18 cellular contexts compared by ENCODE assay signal in the genomic region with DNA sequence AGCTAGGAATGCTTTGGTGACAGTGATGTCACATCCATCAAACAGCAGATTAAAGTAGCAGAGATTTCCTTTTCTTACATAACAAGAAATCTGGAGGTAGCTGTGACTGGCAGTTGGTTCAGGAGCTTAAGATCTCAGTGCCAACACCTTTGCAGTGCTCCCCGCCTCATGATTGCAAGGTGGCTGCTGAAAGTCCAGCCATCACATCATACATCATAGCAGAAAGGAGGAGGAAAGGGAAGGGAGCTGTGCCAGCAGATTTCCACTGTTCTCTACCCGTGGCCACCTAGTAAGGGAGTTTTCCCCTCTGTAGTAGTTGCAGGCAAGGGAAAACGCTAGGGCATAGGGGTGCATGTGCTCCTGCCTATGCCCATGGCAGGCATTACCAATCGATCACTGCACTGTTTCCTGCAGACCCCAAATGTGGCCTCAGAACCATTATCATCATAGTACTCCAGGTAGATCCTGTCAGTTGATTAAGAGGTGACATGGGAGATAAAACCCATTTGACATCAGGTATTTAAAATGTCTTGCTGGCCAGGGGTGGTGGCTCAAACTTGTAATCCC.
"Had no signal": no experiment of that assay in that cellular context is flagged by ENCODE, and none has a peak within 500 bp of the region (broad histone marks: within the 10 kb centered on the region; RNA-seq: fewer than 3 reads in every experiment).

No MANE protein-coding gene starts in this region.

- H3K9me3 ChIP-seq: esophagus muscularis mucosa, gastrocnemius medialis, neutrophil, stomach had no signal

- DNase-seq: cortex of kidney; dorsolateral prefrontal cortex; effector CD8-positive, alpha-beta T cell; gastrocnemius medialis; heart right ventricle; hypothalamus; mammary epithelial cell; naive thymus-derived CD4-positive, alpha-beta T cell; nephron progenitor cell; stimulated activated naive CD4-positive, alpha-beta T cell; stomach; substantia nigra had no signal

- FAIRE-seq: endometrium, islet of Langerhans had no signal

- H3K27me3 ChIP-seq: dorsolateral prefrontal cortex, esophagus muscularis mucosa, gastrocnemius medialis, heart right ventricle, neutrophil, stomach had no signal

- H3K36me3 ChIP-seq: gastrocnemius medialis, neutrophil had no signal

- H3K27ac ChIP-seq: epithelial cell of prostate, gastrocnemius medialis, heart right ventricle, neutrophil, skin epidermis had no signal

- H3K4me3 ChIP-seq: dorsolateral prefrontal cortex, esophagus muscularis mucosa, gastrocnemius medialis, heart right ventricle, skin epidermis, stomach had no signal
